ENCODE assay signal across 18 cellular contexts in genomic region chr11:34446389-34446788, GRCh38. TPM values are rescaled to one million over a fixed set of nuclear protein-coding genes. Genes with fewer than 3 reads are reported as not detected.
DNase-seq lines count a peak whose midpoint lies in the region; ATAC-seq and TF ChIP-seq lines count a peak whose summit lies in the region.
"Had no signal": no experiment of that assay in that cellular context is flagged by ENCODE, and none has a peak within 500 bp of the region (broad histone marks: within the 10 kb centered on the region; RNA-seq: fewer than 3 reads in every experiment).

No MANE protein-coding gene starts in this region.

- WGBS in psoas muscle, 3 donors, result 50 to 51% (median 51%) methylated on average over 5 of the region's 5 CpGs
- WGBS in tibial nerve, 2 donors, result 61 to 70% methylated on average over 5 of the region's 5 CpGs

- ATAC-seq in Right ventricle myocardium superior (ENCODE audit: poor library complexity) (peak; percentile 32), psoas muscle (peak in 1 of 4 donors; percentile 41)
- ATAC-seq: CD8-positive, alpha-beta T cell; HCT116 had no signal

- no peak overlapping the region for H3K4me3 ChIP-seq in right atrium auricular region
- no peak overlapping the region for H3K4me3 ChIP-seq in HL-60 (replicated peaks; ENCODE audit: insufficient read depth, low read length)
- no peak overlapping the region for H3K4me3 ChIP-seq in psoas muscle
- H3K4me3 ChIP-seq in tibial nerve, result no peak overlapping the region
- H3K4me3 ChIP-seq: BLaER1 had no signal

- TF ChIP-seq POLR2A in erythroblast (IDR thresholded peaks at IDR 0.05; ENCODE audit: low read length), result peak; percentile 34
- TF ChIP-seq POLR2A in tibial nerve (IDR thresholded peaks at IDR 0.05), result no peak

- H3K36me3 ChIP-seq in right atrium auricular region, result peaks cover 22% of the 10 kb centered on the region
- H3K36me3 ChIP-seq in psoas muscle (ENCODE audit: insufficient read depth in 1 of 2, low read depth in 1 of 2), result peaks cover 5 to 26% of the 10 kb centered on the region in 2 donors
- H3K36me3 ChIP-seq in tibial nerve, result peaks cover 0 to 24% (median 0%) of the 10 kb centered on the region in 3 donors

- H3K4me1 ChIP-seq in right atrium auricular region (peaks cover 0 to 12% of the 10 kb centered on the region in 2 donors), psoas muscle (peaks cover 59% of the 10 kb centered on the region), tibial nerve (peaks cover 0 to 44% (median 9%) of the 10 kb centered on the region in 4 donors)

- H3K27me3 ChIP-seq in right atrium auricular region, result no peaks in the 10 kb centered on the region
- no peaks in the 10 kb centered on the region for H3K27me3 ChIP-seq in HL-60 (ENCODE audit: insufficient read depth, poor library complexity, severe bottlenecking)
- no peaks in the 10 kb centered on the region for H3K27me3 ChIP-seq in psoas muscle (ENCODE audit: insufficient read depth in 3 of 3, low read length in 2 of 3)
- H3K27me3 ChIP-seq in tibial nerve, result no peaks in the 10 kb centered on the region
- H3K27me3 ChIP-seq: BLaER1 had no signal

- no peak overlapping the region for H3K27ac ChIP-seq in right atrium auricular region
- peak overlapping the region; percentile 78 for H3K27ac ChIP-seq in HL-60 (replicated peaks)
- H3K27ac ChIP-seq in psoas muscle, result peak overlapping the region; percentile 65
- H3K27ac ChIP-seq in tibial nerve, result no peak overlapping the region
- H3K27ac ChIP-seq: BLaER1 had no signal

- TF ChIP-seq CTCF in right atrium auricular region (IDR thresholded peaks at IDR 0.05), result no peak
- TF ChIP-seq CTCF in HL-60 (IDR thresholded peaks at IDR 0.05; ENCODE audit: insufficient read depth, low read length), result no peak
- TF ChIP-seq CTCF in psoas muscle (IDR thresholded peaks at IDR 0.05), result no peak
- no peak for TF ChIP-seq CTCF in tibial nerve (IDR thresholded peaks at IDR 0.05)

- intact Hi-C loops in Right ventricle myocardium superior (cut with DNase I), result no loop called here
- intact Hi-C loops in psoas muscle (cut with DNase I), result no loop called here

- no peak for DNase-seq in Right ventricle myocardium superior
- DNase-seq in right atrium auricular region (ENCODE audit: low spot score), result no peak
- no peak for DNase-seq in HL-60 (ENCODE audit: low read depth in 1 of 2, low spot score in 1 of 2)
- DNase-seq in erythroblast (lab: John Stamatoyannopoulos, UW), result peak; percentile 80 to 89
- no peak for DNase-seq in psoas muscle
- DNase-seq in NCI-H2196 (lab: John Stamatoyannopoulos, UW; ENCODE audit: unreplicated experiment), result no peak
- DNase-seq in tibial nerve (ENCODE audit: low spot score in 2 of 2), result no peak
- no peak for DNase-seq in NCI-H524 treated with DMSO at 0.1 percent for 48 hours (lab: John Stamatoyannopoulos, UW)
- DNase-seq: 8988T; Calu3; CD8-positive, alpha-beta T cell; DMS79 treated with DMSO at 0.1 percent for 48 hours; GF-D8; GOT3; H7; HFFc6 had no signal

- no peaks in the 10 kb centered on the region for H3K9me3 ChIP-seq in right atrium auricular region
- H3K9me3 ChIP-seq in psoas muscle, result no peaks in the 10 kb centered on the region
- no peaks in the 10 kb centered on the region for H3K9me3 ChIP-seq in tibial nerve

- TF ChIP-seq EP300 in tibial nerve (IDR thresholded peaks at IDR 0.05), result no peak

RNA-seq across cellular contexts. Expression of gene CAT, which starts 7.7 kb away (rescaled TPM):
- total RNA-seq in Right ventricle myocardium superior (135 TPM), right atrium auricular region (100 to 1,000 TPM in 1 of 2 donors, 10 to 100 TPM in 1; 83.8 to 108 TPM), psoas muscle (10 to 100 TPM; 70.2 to 95.0 (median 87.7) TPM), tibial nerve (100 to 1,000 TPM; 101 to 230 (median 147) TPM)
- polyA plus RNA-seq in psoas muscle, result 100 to 1,000 TPM in 1 of 3 donors, 10 to 100 TPM in 2; 27.9 to 110 (median 57.8) TPM
- total RNA-seq: H7 had no signal

Comparison
In these comparisons a context has a peak if more than half of its experiments do, and no peak if none do; other contexts are left out.
1. DNase-seq: peak in erythroblast (2 of 2); none in Right ventricle myocardium superior (single experiment), right atrium auricular region (single experiment), HL-60 (0 of 2), psoas muscle (0 of 2), NCI-H2196 (single experiment), tibial nerve (0 of 2) and NCI-H524 treated with DMSO at 0.1 percent for 48 hours (single experiment).
2. H3K27ac ChIP-seq: peak in HL-60 (single experiment) and psoas muscle (single experiment); none in right atrium auricular region (0 of 2) and tibial nerve (0 of 4).